ENCODE assay signal across 1 cellular context in the genomic region with DNA sequence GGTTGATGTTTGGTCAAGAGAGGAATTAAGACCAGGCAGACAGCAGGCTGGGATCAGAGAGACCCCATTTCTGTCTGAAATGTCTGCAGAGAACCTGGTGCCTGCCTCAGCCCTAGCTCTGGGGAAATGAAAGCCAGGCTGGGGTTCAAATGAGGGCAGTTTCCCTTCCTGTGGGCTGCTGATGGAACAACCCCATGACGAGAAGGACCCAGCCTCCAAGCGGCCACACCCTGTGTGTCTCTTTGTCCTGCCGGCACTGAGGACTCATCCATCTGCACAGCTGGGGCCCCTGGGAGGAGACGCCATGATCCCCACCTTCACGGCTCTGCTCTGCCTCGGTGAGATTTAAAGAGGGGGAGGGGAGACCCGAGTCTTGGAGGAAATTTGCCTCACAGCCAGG.
TF ChIP-seq lines count a peak whose summit lies in the region.

Gene LILRB4 (plus strand): TSS at position 256 of the 400 bp plus-strand sequence. CDS start 49 bp downstream, at position 305.

TF ChIP-seq in HepG2, 621 proteins besides CTCF, POLR2A, EP300 and RAD21:
- no peak for TF ChIP-seq CSRNP2 (CRISPR knock-in tag; conservative IDR thresholded peaks at IDR 0.05; ENCODE audit: low read depth)
- TF ChIP-seq FOSL1 (CRISPR knock-in tag; IDR thresholded peaks at IDR 0.05; ENCODE audit: borderline replicate concordance): no peak
- no peak for TF ChIP-seq CBX5 (CRISPR knock-in tag; IDR thresholded peaks at IDR 0.05; ENCODE audit: borderline replicate concordance)
- TF ChIP-seq FOXA3 (CRISPR knock-in tag; IDR thresholded peaks at IDR 0.05): no peak
- no peak for TF ChIP-seq TEAD3 (CRISPR knock-in tag; optimal IDR thresholded peaks at IDR 0.05; ENCODE audit: borderline replicate concordance)
- no peak for TF ChIP-seq SMAD3 (CRISPR knock-in tag; IDR thresholded peaks at IDR 0.05)
- TF ChIP-seq, protein P1, sequence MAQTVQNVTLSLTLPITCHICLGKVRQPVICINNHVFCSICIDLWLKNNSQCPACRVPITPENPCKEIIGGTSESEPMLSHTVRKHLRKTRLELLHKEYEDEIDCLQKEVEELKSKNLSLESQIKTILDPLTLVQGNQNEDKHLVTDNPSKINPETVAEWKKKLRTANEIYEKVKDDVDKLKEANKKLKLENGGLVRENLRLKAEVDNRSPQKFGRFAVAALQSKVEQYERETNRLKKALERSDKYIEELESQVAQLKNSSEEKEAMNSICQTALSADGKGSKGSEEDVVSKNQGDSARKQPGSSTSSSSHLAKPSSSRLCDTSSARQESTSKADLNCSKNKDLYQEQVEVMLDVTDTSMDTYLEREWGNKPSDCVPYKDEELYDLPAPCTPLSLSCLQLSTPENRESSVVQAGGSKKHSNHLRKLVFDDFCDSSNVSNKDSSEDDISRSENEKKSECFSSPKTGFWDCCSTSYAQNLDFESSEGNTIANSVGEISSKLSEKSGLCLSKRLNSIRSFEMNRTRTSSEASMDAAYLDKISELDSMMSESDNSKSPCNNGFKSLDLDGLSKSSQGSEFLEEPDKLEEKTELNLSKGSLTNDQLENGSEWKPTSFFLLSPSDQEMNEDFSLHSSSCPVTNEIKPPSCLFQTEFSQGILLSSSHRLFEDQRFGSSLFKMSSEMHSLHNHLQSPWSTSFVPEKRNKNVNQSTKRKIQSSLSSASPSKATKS (CRISPR knock-in tag; IDR thresholded peaks at IDR 0.05): no peak
- no peak for TF ChIP-seq ISL2 (CRISPR knock-in tag; IDR thresholded peaks at IDR 0.05)
- TF ChIP-seq MAFF (IDR thresholded peaks at IDR 0.05; ENCODE audit: low read depth, low read length): no peak
- TF ChIP-seq, protein P2, sequence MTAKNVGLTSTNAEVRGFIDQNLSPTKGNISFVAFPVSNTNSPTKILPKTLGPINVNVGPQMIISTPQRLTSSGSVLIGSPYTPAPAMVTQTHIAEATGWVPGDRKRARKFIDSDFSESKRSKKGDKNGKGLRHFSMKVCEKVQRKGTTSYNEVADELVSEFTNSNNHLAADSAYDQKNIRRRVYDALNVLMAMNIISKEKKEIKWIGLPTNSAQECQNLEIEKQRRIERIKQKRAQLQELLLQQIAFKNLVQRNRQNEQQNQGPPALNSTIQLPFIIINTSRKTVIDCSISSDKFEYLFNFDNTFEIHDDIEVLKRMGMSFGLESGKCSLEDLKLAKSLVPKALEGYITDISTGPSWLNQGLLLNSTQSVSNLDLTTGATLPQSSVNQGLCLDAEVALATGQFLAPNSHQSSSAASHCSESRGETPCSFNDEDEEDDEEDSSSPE (CRISPR knock-in tag; IDR thresholded peaks at IDR 0.05): no peak
- TF ChIP-seq, protein P3, sequence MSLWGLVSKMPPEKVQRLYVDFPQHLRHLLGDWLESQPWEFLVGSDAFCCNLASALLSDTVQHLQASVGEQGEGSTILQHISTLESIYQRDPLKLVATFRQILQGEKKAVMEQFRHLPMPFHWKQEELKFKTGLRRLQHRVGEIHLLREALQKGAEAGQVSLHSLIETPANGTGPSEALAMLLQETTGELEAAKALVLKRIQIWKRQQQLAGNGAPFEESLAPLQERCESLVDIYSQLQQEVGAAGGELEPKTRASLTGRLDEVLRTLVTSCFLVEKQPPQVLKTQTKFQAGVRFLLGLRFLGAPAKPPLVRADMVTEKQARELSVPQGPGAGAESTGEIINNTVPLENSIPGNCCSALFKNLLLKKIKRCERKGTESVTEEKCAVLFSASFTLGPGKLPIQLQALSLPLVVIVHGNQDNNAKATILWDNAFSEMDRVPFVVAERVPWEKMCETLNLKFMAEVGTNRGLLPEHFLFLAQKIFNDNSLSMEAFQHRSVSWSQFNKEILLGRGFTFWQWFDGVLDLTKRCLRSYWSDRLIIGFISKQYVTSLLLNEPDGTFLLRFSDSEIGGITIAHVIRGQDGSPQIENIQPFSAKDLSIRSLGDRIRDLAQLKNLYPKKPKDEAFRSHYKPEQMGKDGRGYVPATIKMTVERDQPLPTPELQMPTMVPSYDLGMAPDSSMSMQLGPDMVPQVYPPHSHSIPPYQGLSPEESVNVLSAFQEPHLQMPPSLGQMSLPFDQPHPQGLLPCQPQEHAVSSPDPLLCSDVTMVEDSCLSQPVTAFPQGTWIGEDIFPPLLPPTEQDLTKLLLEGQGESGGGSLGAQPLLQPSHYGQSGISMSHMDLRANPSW (CRISPR knock-in tag; IDR thresholded peaks at IDR 0.05; ENCODE audit: borderline replicate concordance): no peak
- TF ChIP-seq, protein P4, sequence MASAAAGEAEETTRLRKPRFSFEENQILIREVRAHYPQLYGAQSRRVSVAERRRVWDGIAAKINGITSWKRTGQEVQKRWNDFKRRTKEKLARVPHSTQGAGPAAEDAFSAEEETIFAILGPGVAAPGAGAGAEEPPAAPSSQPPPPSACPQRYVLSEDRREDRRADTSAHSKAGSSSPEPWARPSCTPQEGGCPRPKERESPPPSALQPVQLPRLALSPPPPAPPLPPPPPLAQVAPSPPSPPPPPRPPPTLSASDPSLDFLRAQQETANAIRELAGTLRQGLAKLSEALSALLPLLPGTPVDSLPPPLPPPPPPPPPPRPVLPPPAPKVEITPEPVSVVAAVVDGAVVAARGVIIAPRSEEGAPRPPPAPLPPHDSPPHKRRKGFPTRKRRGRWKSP (CRISPR knock-in tag; IDR thresholded peaks at IDR 0.05): no peak
- no peak for TF ChIP-seq TSC22D2 (CRISPR knock-in tag; IDR thresholded peaks at IDR 0.05; ENCODE audit: borderline replicate concordance)
- TF ChIP-seq ZNF512 (CRISPR knock-in tag; IDR thresholded peaks at IDR 0.05): no peak
- TF ChIP-seq ZNF317 (CRISPR knock-in tag; IDR thresholded peaks at IDR 0.05): no peak
- no peak for TF ChIP-seq MTA3 (CRISPR knock-in tag; IDR thresholded peaks at IDR 0.05)
